Comparison of ENCODE assay signal across 1 cellular context in genomic region chr11:14249121-14249963, GRCh38.
TF ChIP-seq lines count a peak whose summit lies in the region.

No MANE protein-coding gene starts in this region.

TF ChIP-seq in K562, 482 proteins besides CTCF, POLR2A, EP300 and RAD21 (continued from another document):
- TF ChIP-seq ZBTB40 (IDR thresholded peaks at IDR 0.05) (no peak), ZBTB40 (CRISPR knock-in tag; IDR thresholded peaks at IDR 0.05) (no peak), RB1 (IDR thresholded peaks at IDR 0.05; ENCODE audit: low read depth) (0 out of 2 replicates have a peak, but pooled peaks have one; percentile 19), HOMEZ (CRISPR knock-in tag; IDR thresholded peaks at IDR 0.05) (no peak), ZNF76 (CRISPR knock-in tag; IDR thresholded peaks at IDR 0.05; ENCODE audit: borderline replicate concordance) (no peak), ASH1L (IDR thresholded peaks at IDR 0.05; ENCODE audit: borderline replicate concordance, low read depth, partially characterized antibody) (no peak), FOXP1 (CRISPR knock-in tag; IDR thresholded peaks at IDR 0.05) (no peak), TSC22D4 (tag; IDR thresholded peaks at IDR 0.05) (no peak), ZBTB5 (IDR thresholded peaks at IDR 0.05) (no peak), ZNF408 (CRISPR knock-in tag; IDR thresholded peaks at IDR 0.05; ENCODE audit: low read depth) (no peak), HMG20B (CRISPR knock-in tag; IDR thresholded peaks at IDR 0.05) (no peak), ZSCAN32 (CRISPR knock-in tag; IDR thresholded peaks at IDR 0.05) (no peak), ZNF184 (CRISPR knock-in tag; IDR thresholded peaks at IDR 0.05) (no peak), ARID2 (IDR thresholded peaks at IDR 0.05) (peak; percentile 65; the same call in 1 of the 2 replicates), STAG1 (CRISPR knock-in tag; IDR thresholded peaks at IDR 0.05; ENCODE audit: borderline replicate concordance) (peak; percentile 79; the same call in 1 of the 2 replicates), MXI1 (IDR thresholded peaks at IDR 0.05; ENCODE audit: low read depth, low read length) (no peak), MAZ (CRISPR knock-in tag; conservative IDR thresholded peaks at IDR 0.05 in 1 of 2, IDR thresholded peaks at IDR 0.05 in 1 of 2) (no peak), NR3C1 (CRISPR knock-in tag; IDR thresholded peaks at IDR 0.05) (no peak), CLOCK (CRISPR knock-in tag; IDR thresholded peaks at IDR 0.05; ENCODE audit: borderline replicate concordance) (no peak), SMC3 (conservative IDR thresholded peaks at IDR 0.05; ENCODE audit: insufficient read depth, low read depth, low read length) (peak; percentile 86)
